Comparison of ENCODE assay signal across 11 cellular contexts in genomic region chr6:37135835-37136694, GRCh38. TPM values are rescaled to one million over a fixed set of nuclear protein-coding genes. Genes with fewer than 3 reads are reported as not detected.
DNase-seq lines count a peak whose midpoint lies in the region; ATAC-seq and TF ChIP-seq lines count a peak whose summit lies in the region.
"Had no signal": no experiment of that assay in that cellular context is flagged by ENCODE, and none has a peak within 500 bp of the region (broad histone marks: within the 10 kb centered on the region; RNA-seq: fewer than 3 reads in every experiment).

No MANE protein-coding gene starts in this region.

- H3K36me3 Mint-ChIP-seq in activated CD8-positive, alpha-beta memory T cell treated with anti-CD3 and anti-CD28 coated beads, Interleukin-2, amount 10 ng/mL, durations not matched to agents 7 days and 5 days: no peaks in the 10 kb centered on the region

- no peaks in the 10 kb centered on the region for H3K9me3 ChIP-seq in ES-I3 (ENCODE audit: control insufficient read depth, insufficient read depth, low read length)
- H3K9me3 ChIP-seq in SJCRH30 (replicated peaks): no peaks in the 10 kb centered on the region
- H3K9me3 ChIP-seq in osteoblast (ENCODE audit: low read depth, low read length): no peaks in the 10 kb centered on the region

- H3K9me3 Mint-ChIP-seq in activated CD8-positive, alpha-beta memory T cell treated with anti-CD3 and anti-CD28 coated beads, Interleukin-2, amount 10 ng/mL, durations not matched to agents 7 days and 5 days (ENCODE audit: low read depth): no peaks in the 10 kb centered on the region

- H3K36me3 ChIP-seq in ES-I3 (ENCODE audit: insufficient read depth, low read length): no peaks in the 10 kb centered on the region; the same call in 1 of the 2 replicates
- H3K36me3 ChIP-seq in SJCRH30: no peaks in the 10 kb centered on the region
- H3K36me3 ChIP-seq in osteoblast (ENCODE audit: insufficient read depth, low read length): no peaks in the 10 kb centered on the region

- no peak for ATAC-seq in activated CD8-positive, alpha-beta memory T cell treated with anti-CD3 and anti-CD28 coated beads, Interleukin-2, amount 10 ng/mL, durations not matched to agents 7 days and 5 days
- no peak for ATAC-seq in HG03039 (IDR thresholded peaks at IDR 0.05; ENCODE audit: unreplicated experiment)

- CTCF ChIA-PET in activated CD8-positive, alpha-beta memory T cell treated with anti-CD3 and anti-CD28 coated beads, Interleukin-2, amount 10 ng/mL, durations not matched to agents 7 days and 5 days (lab: Charles Lee): interaction anchor here (0.6 to 3.3 kb wide), 9 partner anchors 13 to 707 kb away, joined by 3 to 9 read pairs (median 3); no protein-coding TSS in a partner anchor

- peak overlapping the region; percentile 87 for H3K9ac ChIP-seq in ES-I3 (ENCODE audit: low read depth, low read length)

- H3K4me2 ChIP-seq in osteoblast (ENCODE audit: insufficient read depth, low read length): no peak overlapping the region

- H3K27me3 Mint-ChIP-seq in activated CD8-positive, alpha-beta memory T cell treated with anti-CD3 and anti-CD28 coated beads, Interleukin-2, amount 10 ng/mL, durations not matched to agents 7 days and 5 days: no peaks in the 10 kb centered on the region

- TF ChIP-seq CTCF in fibroblast of mammary gland (conservative IDR thresholded peaks at IDR 0.05; ENCODE audit: control insufficient read depth, insufficient read depth, low read depth, low read length) (no peak), osteoblast (IDR thresholded peaks at IDR 0.05; ENCODE audit: extremely low read depth, low read depth, low read length) (no peak)

- H3K4me1 Mint-ChIP-seq in activated CD8-positive, alpha-beta memory T cell treated with anti-CD3 and anti-CD28 coated beads, Interleukin-2, amount 10 ng/mL, durations not matched to agents 7 days and 5 days: peaks cover 47% of the 10 kb centered on the region

- H3K27ac ChIP-seq in SJCRH30 (peak overlapping the region; percentile 97), osteoblast (ENCODE audit: low read depth, low read length) (peak overlapping the region; percentile 100)

- H3K79me2 ChIP-seq in osteoblast (ENCODE audit: insufficient read depth, low read length): no peaks in the 10 kb centered on the region

- H2AFZ ChIP-seq in osteoblast (ENCODE audit: low read length): no peak overlapping the region

- H3K4me3 ChIP-seq in SJCRH30 (peak overlapping the region; percentile 53), fibroblast of mammary gland (ENCODE audit: control insufficient read depth, low read depth, low read length) (no peak overlapping the region), osteoblast (ENCODE audit: insufficient read depth, low read length) (no peak overlapping the region)
- H3K4me3 ChIP-seq: coronary artery had no signal

- peaks cover 33% of the 10 kb centered on the region for H3K4me1 ChIP-seq in ES-I3 (ENCODE audit: insufficient read depth, low read length)
- H3K4me1 ChIP-seq in SJCRH30: peaks cover 43% of the 10 kb centered on the region
- peaks cover 54% of the 10 kb centered on the region for H3K4me1 ChIP-seq in osteoblast (ENCODE audit: insufficient read depth, low read length)

- no peaks in the 10 kb centered on the region for H4K20me1 ChIP-seq in osteoblast (ENCODE audit: insufficient read depth, low read length)

- H3K27me3 ChIP-seq in SJCRH30: no peaks in the 10 kb centered on the region
- no peaks in the 10 kb centered on the region for H3K27me3 ChIP-seq in osteoblast (ENCODE audit: insufficient read depth, low read length)

- H3K4me3 Mint-ChIP-seq in activated CD8-positive, alpha-beta memory T cell treated with anti-CD3 and anti-CD28 coated beads, Interleukin-2, amount 10 ng/mL, durations not matched to agents 7 days and 5 days: no peak overlapping the region

- no peak overlapping the region for H3K27ac Mint-ChIP-seq in activated CD8-positive, alpha-beta memory T cell treated with anti-CD3 and anti-CD28 coated beads, Interleukin-2, amount 10 ng/mL, durations not matched to agents 7 days and 5 days

- DNase-seq in SJCRH30 (peak in 1 of 2 experiments; percentile 30), fibroblast of mammary gland (ENCODE audit: low read depth) (peak; percentile 36), osteoblast (ENCODE audit: insufficient read length, low spot score, missing footprints) (no peak), DMS53 (lab: John Stamatoyannopoulos, UW) (no peak)
- DNase-seq in activated CD8-positive, alpha-beta memory T cell treated with anti-CD3 and anti-CD28 coated beads, Interleukin-2, amount 10 ng/mL, durations not matched to agents 7 days and 5 days: no peak
- no peak for DNase-seq in stimulated activated CD4-positive, alpha-beta T cell treated with anti-CD3 and anti-CD28 coated beads, Interleukin-4, amount 100 ng/mL, for 24 hours
- DNase-seq: MM.1S, NCI-H774 had no signal

RNA-seq across cellular contexts. Expression of gene PIM1, which starts 33.9 kb away (rescaled TPM):
- 15.2 and 16.4 TPM in 2 replicates for total RNA-seq in SJCRH30 (2014; rRNA removed; shearing (Covaris generic))
- 14.8 and 16.2 TPM in 2 replicates for total RNA-seq in osteoblast
- 100 to 1,000 TPM; 361 to 464 TPM for total RNA-seq in activated CD8-positive, alpha-beta memory T cell treated with anti-CD3 and anti-CD28 coated beads, Interleukin-2, amount 10 ng/mL, durations not matched to agents 7 days and 5 days

Comparison
In these comparisons a context has a peak if more than half of its experiments do, and no peak if none do; other contexts are left out.
1. RNA of gene PIM1, which starts 33.9 kb away (total RNA-seq): 361 to 464 TPM in activated CD8-positive, alpha-beta memory T cell treated with anti-CD3 and anti-CD28 coated beads, Interleukin-2, amount 10 ng/mL, durations not matched to agents 7 days and 5 days; 15.2 to 16.4 TPM in SJCRH30 and 14.8 to 16.2 TPM in osteoblast; every median in the first group is over 10 times any median in the second.